7 cellular contexts compared by ENCODE assay signal in the genomic region with DNA sequence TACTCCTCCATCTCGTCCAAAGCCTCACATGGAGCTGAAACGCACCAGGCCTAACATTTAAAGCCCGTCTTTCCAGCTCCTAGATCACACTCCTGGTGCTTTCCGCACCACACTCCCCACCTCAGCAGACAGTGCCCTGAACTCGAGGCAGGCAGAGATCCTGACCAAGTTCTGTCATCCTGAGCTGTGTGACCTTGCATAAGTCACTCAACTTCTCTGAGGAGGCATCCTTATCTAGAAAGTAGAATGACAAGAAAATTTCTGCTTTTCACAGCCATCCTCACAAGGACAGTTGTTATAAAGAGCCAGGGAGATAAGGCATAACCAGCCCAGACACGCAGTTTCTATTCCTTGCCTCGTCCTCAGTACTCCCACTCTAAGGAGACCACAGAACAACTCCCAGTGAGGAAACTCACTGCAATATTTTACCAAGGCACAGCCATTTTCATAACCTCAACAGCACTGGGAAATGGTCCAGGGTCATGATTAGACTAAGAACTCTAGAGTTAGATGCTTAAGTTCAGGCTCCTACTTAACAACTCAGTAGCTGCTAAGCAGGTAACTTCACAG. TPM values are rescaled to one million over a fixed set of nuclear protein-coding genes. Genes with fewer than 3 reads are reported as not detected.
A peak's percentile ranks its signal among the peaks of the same experiment; 100 is the strongest.
DNase-seq lines count a peak whose midpoint lies in the region; ATAC-seq, FAIRE-seq and TF ChIP-seq lines count a peak whose summit lies in the region.

No MANE protein-coding gene starts in this region.

- H3K4me3 Mint-ChIP-seq in nephron: peak overlapping the region; percentile 92 to 93 (median 93)
- H3K4me3 Mint-ChIP-seq in osteocyte (ENCODE audit: unreplicated experiment): no peak overlapping the region

- H3K9me3 ChIP-seq in DOHH2 (ENCODE audit: control insufficient read depth, insufficient read depth, low read length): no peaks in the 10 kb centered on the region
- H3K9me3 ChIP-seq in NT2/D1 (ENCODE audit: insufficient read depth, low read length): no peaks in the 10 kb centered on the region
- no peaks in the 10 kb centered on the region for H3K9me3 ChIP-seq in K562 (replicated peaks; ENCODE audit: control insufficient read depth, insufficient read depth, low read depth, low read length)

- H3K27me3 Mint-ChIP-seq in nephron (ENCODE audit: low read depth): peaks cover 43% of the 10 kb centered on the region
- no peaks in the 10 kb centered on the region for H3K27me3 Mint-ChIP-seq in osteocyte (ENCODE audit: unreplicated experiment)

- TF ChIP-seq POLR2A in K562 (conservative IDR thresholded peaks at IDR 0.05): no peak

- TF ChIP-seq EP300 in K562 (IDR thresholded peaks at IDR 0.05; ENCODE audit: low read length): no peak

- H3K9me3 Mint-ChIP-seq in nephron (no peaks in the 10 kb centered on the region), osteocyte (ENCODE audit: unreplicated experiment) (no peaks in the 10 kb centered on the region)

- H3K9ac ChIP-seq in NT2/D1 (ENCODE audit: insufficient read length, low read depth): peak overlapping the region; percentile 91
- peak overlapping the region; percentile 21 to 90; a peak in 2 of 4 replicates for H3K9ac ChIP-seq in K562 (ENCODE audit: insufficient read depth in 1 of 2, low read depth in 2 of 2, low read length in 2 of 2)

- in situ Hi-C loops in K562 (cut with MboI): no loop called here

- no peak overlapping the region for H2AFZ ChIP-seq in K562 (ENCODE audit: low read depth, low read length)

- TF ChIP-seq CTCF in DOHH2 (IDR thresholded peaks at IDR 0.05; ENCODE audit: low read depth, low read length, poor library complexity, severe bottlenecking) (no peak), K562 (IDR thresholded peaks at IDR 0.05 in 2 of 3, conservative IDR thresholded peaks at IDR 0.05 in 1 of 3; ENCODE audit: insufficient read depth in 2 of 3, low read depth in 1 of 3, low read length in 3 of 3) (no peak), nephron (IDR thresholded peaks at IDR 0.05; ENCODE audit: unreplicated experiment in 3 of 3) (no peak), osteocyte (IDR thresholded peaks at IDR 0.05) (no peak)

- H4K20me1 ChIP-seq in DOHH2 (ENCODE audit: control insufficient read depth, insufficient read depth, low read depth, low read length) (peaks cover 30% of the 10 kb centered on the region), K562 (replicated peaks; ENCODE audit: control insufficient read depth, insufficient read depth, low read length) (peaks cover 13% of the 10 kb centered on the region; the same call in 1 of the 2 replicates)

- H3K27ac ChIP-seq in DOHH2 (ENCODE audit: low read depth, low read length): no peak overlapping the region
- peak overlapping the region; percentile 92 for H3K27ac ChIP-seq in K562 (ENCODE audit: extremely low read depth, low read depth, low read length)

- CTCF ChIA-PET in K562 (lab: Yijun Ruan, JAX; ENCODE audit: low intra/inter-chr PET ratio): no interaction called here

- H3K4me1 Mint-ChIP-seq in nephron (peaks cover 40% of the 10 kb centered on the region), osteocyte (ENCODE audit: unreplicated experiment) (peaks cover 15% of the 10 kb centered on the region)

- H3K27ac Mint-ChIP-seq in nephron (peak overlapping the region in 2 of 3 experiments; percentile 14 to 35), osteocyte (ENCODE audit: unreplicated experiment) (no peak overlapping the region)

- H3K9me1 ChIP-seq in K562 (ENCODE audit: control insufficient read depth, insufficient read depth, low read length): no peaks in the 10 kb centered on the region

- H3K4me1 ChIP-seq in DOHH2 (ENCODE audit: control insufficient read depth, low read length) (peaks cover 23% of the 10 kb centered on the region), NT2/D1 (ENCODE audit: insufficient read depth, insufficient read length) (peaks cover 39% of the 10 kb centered on the region), K562 (replicated peaks in 1 of 2; ENCODE audit: control insufficient read depth in 2 of 2, insufficient read depth in 2 of 2, low read length in 2 of 2) (peaks cover 14 to 42% of the 10 kb centered on the region in 2 experiments)

- no peak for DNase-seq in NT2/D1 (ENCODE audit: low read depth, low spot score)
- peak in 2 of 4 experiments; percentile 58 to 70 for DNase-seq in K562 (ENCODE audit: extremely low read depth in 1 of 4, low spot score in 3 of 4)
- DNase-seq in NCI-H1436 treated with DMSO at 0.1 percent for 48 hours (lab: John Stamatoyannopoulos, UW): no peak
- no peak for DNase-seq in 8988T
- DNase-seq in osteocyte (ENCODE audit: extremely low spot score, unreplicated experiment): no peak

- 64% methylated on average over 7 of the region's 7 CpGs for WGBS in K562 (ENCODE audit: insufficient coverage, low coverage, missing lambda C conversion rate)

- FAIRE-seq in K562 (lab: Jason Lieb, UNC): no peak

- H3K36me3 ChIP-seq in DOHH2 (ENCODE audit: control insufficient read depth, low read length) (peaks cover 71% of the 10 kb centered on the region), NT2/D1 (ENCODE audit: insufficient read depth, insufficient read length, low read length) (peaks cover 69% of the 10 kb centered on the region), K562 (ENCODE audit: control insufficient read depth, insufficient read depth, low read length) (peaks cover 57% of the 10 kb centered on the region)

- no peaks in the 10 kb centered on the region for H3F3A ChIP-seq in DOHH2 (ENCODE audit: control insufficient read depth, insufficient read depth)

- H3K27me3 ChIP-seq in DOHH2 (ENCODE audit: control insufficient read depth, low read length) (no peaks in the 10 kb centered on the region), NT2/D1 (ENCODE audit: insufficient read depth, insufficient read length) (peaks cover 9% of the 10 kb centered on the region), K562 (ENCODE audit: control insufficient read depth in 2 of 2, insufficient read depth in 2 of 2, low read length in 2 of 2) (no peaks in the 10 kb centered on the region)

- no peak for ATAC-seq in K562

- H3K4me2 ChIP-seq in DOHH2 (ENCODE audit: low read length) (no peak overlapping the region), K562 (ENCODE audit: insufficient read depth, low read length) (peak overlapping the region; percentile 94)

- POLR2A ChIA-PET in K562 (lab: Yijun Ruan, JAX): interaction anchor here (0.6 to 3.3 kb wide), 8 partner anchors 8 to 46 kb away, joined by 3 to 18 read pairs (median 4); no protein-coding TSS in a partner anchor

- H3K4me3 ChIP-seq in DOHH2 (ENCODE audit: low read length) (peak overlapping the region; percentile 82; the same call in 1 of the 2 replicates), NT2/D1 (ENCODE audit: insufficient read length, low read depth) (no peak overlapping the region), K562 (peak overlapping the region; percentile 86; the same call in 1 of the 2 replicates)

- no TSS peak for BruUV-seq in K562 (replicated peaks; lab: Mats Ljungman, UMichigan)

- H3K36me3 Mint-ChIP-seq in nephron (ENCODE audit: low read depth): no peaks in the 10 kb centered on the region
- no peaks in the 10 kb centered on the region for H3K36me3 Mint-ChIP-seq in osteocyte (ENCODE audit: unreplicated experiment)

- intact Hi-C loops in K562 (cut with micrococcal nuclease): loop anchor here (5.0 kb wide), 1 partner anchor 33 kb away; no protein-coding TSS in a partner anchor

- H3K9me2 ChIP-seq in DOHH2 (replicated peaks; ENCODE audit: control insufficient read depth, low read length): no peaks in the 10 kb centered on the region

- H3K79me2 ChIP-seq in DOHH2 (ENCODE audit: control insufficient read depth, low read length) (peaks cover 79% of the 10 kb centered on the region), K562 (ENCODE audit: control insufficient read depth, insufficient read depth, low read length) (peaks cover 59% of the 10 kb centered on the region)

- TF ChIP-seq RAD21 in K562 (CRISPR knock-in tag; conservative IDR thresholded peaks at IDR 0.05 in 1 of 2, IDR thresholded peaks at IDR 0.05 in 1 of 2): peak in 1 of 2 experiments; percentile 15; a peak in 1 of 4 replicates

TF ChIP-seq in K562, 482 proteins besides CTCF, POLR2A, EP300 and RAD21 (continues in another document):
- no peak for TF ChIP-seq KLF6 (CRISPR knock-in tag; IDR thresholded peaks at IDR 0.05; ENCODE audit: borderline replicate concordance)
- TF ChIP-seq PRMT5 (CRISPR knock-in tag; IDR thresholded peaks at IDR 0.05): no peak
- no peak for TF ChIP-seq KAT2B (IDR thresholded peaks at IDR 0.05; ENCODE audit: low read depth, low read length)
- TF ChIP-seq HDGF (IDR thresholded peaks at IDR 0.05): peak; percentile 67; the same call in 1 of the 2 replicates
- TF ChIP-seq CHD4 (IDR thresholded peaks at IDR 0.05; ENCODE audit: insufficient read depth, insufficient replicate concordance, low read depth, low read length, poor library complexity, severe bottlenecking): peak; percentile 13
- TF ChIP-seq CEBPG (CRISPR knock-in tag; IDR thresholded peaks at IDR 0.05): peak; percentile 76; the same call in 1 of the 2 replicates
- TF ChIP-seq CEBPG (tag; conservative IDR thresholded peaks at IDR 0.05 in 1 of 2, IDR thresholded peaks at IDR 0.05 in 1 of 2): peak in 1 of 2 experiments; percentile 84; a peak in 2 of 4 replicates
- TF ChIP-seq BACH1 (tag; IDR thresholded peaks at IDR 0.05): peak; percentile 72; the same call in 1 of the 2 replicates

RNA-seq across cellular contexts. Expression of gene LRP8, which starts 3.1 kb away (rescaled TPM):
- total RNA-seq in K562 (2011; cell fraction: chromatin; rRNA removed; ENCODE audit: low replicate concordance): 204 and 345 TPM in 2 replicates
- 194 and 216 TPM in 2 replicates for total RNA-seq in K562 (2011; cell fraction: nucleolus; rRNA removed)
- total RNA-seq in K562 (2011; cell fraction: nucleoplasm; rRNA removed): 168 and 198 TPM in 2 replicates
- total RNA-seq in K562 (2014; rRNA removed) (24.2 and 27.6 TPM in 2 replicates), K562 (2014; rRNA removed; fragmentation: Illumina TruSeq; extraction: Trizol) (27.5 and 29.1 TPM in 2 replicates), K562 (2015; rRNA removed; fragmentation: Illumina TruSeq; extraction: Trizol) (35.3 and 35.9 TPM in 2 replicates), K562 (2021) (34.3 and 42.7 TPM in 2 replicates), osteocyte (4.4 and 6.3 TPM in 2 replicates)
- polyA plus RNA-seq in K562 (2011; rRNA removed) (56.1 and 81.1 TPM in 2 replicates), K562 (2014; fragmentation: Illumina TruSeq; extraction: Trizol) (41.4 and 44.4 TPM in 2 replicates), K562 (2014; fragmentation: Nextera tagmentation; extraction: Ambion mirVana) (1 to 10 TPM; 7.1 to 8.8 TPM), K562 (2014; rRNA removed) (31.3 and 35.3 TPM in 2 replicates)
- polyA plus RNA-seq in K562 (2011; cell fraction: cytosol; rRNA removed): 51.8 and 56.8 TPM in 2 replicates
- polyA plus RNA-seq in K562 (2011; cell fraction: nucleus; rRNA removed): 300 and 376 TPM in 2 replicates
- polyA plus RNA-seq in K562 (2012): 19.3 and 23.5 TPM in 2 replicates
- 90.5 and 95.8 TPM in 2 replicates for polyA minus RNA-seq in K562 (2011; rRNA and poly(A)+ RNA removed)
- 33.8 and 37.6 TPM in 2 replicates for polyA minus RNA-seq in K562 (2011; cell fraction: cytosol; rRNA and poly(A)+ RNA removed)
- 90.9 and 98.3 TPM in 2 replicates for polyA minus RNA-seq in K562 (2011; cell fraction: nucleus; rRNA and poly(A)+ RNA removed)
